ENCODE assay signal across 14 cellular contexts in genomic region chr12:85441025-85441424, GRCh38.
"Had no signal": no experiment of that assay in that cellular context is flagged by ENCODE, and none has a peak within 500 bp of the region (broad histone marks: within the 10 kb centered on the region; RNA-seq: fewer than 3 reads in every experiment).

No MANE protein-coding gene starts in this region.

- H3K9me3 ChIP-seq: SJSA1 had no signal

- DNase-seq: MM.1S, NCI-H187, NCI-H2081 treated with DMSO at 0.1 percent for 48 hours, NCI-H2171, NCI-H345, NCI-H446 treated with DMSO at 0.1 percent for 48 hours, NCI-H510A treated with DMSO at 0.1 percent for 48 hours, NCI-H526 treated with DMSO at 0.1 percent for 48 hours, Right ventricle myocardium superior, RPMI8226, SIG-M5 had no signal

- H3K27me3 ChIP-seq: SJSA1 had no signal

- H3K27ac ChIP-seq: KMS-11, SJSA1, SK-N-MC had no signal

- H3K36me3 ChIP-seq: SJSA1 had no signal

- H3K4me2 ChIP-seq: KMS-11 had no signal

- H3K4me3 ChIP-seq: SJSA1, SK-N-MC had no signal

- H3K4me1 ChIP-seq: SJSA1 had no signal

- H3K9ac ChIP-seq: KMS-11 had no signal
